19 cellular contexts compared by ENCODE assay signal in the genomic region with DNA sequence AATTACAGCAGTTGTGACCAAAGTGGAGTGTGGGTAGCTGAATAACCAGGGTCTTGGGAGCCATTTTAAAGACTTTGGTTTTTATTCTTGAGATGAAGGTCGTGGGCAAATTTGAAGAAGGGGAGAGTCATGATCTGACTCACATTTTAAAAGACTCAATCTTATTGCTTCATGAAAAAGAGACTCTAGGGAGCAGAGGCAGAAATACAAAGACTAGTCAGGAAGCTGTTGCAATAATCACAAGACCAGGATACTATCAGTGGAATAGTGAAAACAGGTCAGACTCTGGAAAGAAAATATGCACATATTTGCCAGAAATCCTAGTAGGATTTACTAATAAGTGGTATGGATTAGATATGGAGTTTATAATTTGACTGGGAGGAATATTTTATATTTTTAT.
"Had no signal": no experiment of that assay in that cellular context is flagged by ENCODE, and none has a peak within 500 bp of the region (broad histone marks: within the 10 kb centered on the region; RNA-seq: fewer than 3 reads in every experiment).

No MANE protein-coding gene starts in this region.

- H3K36me3 ChIP-seq: colonic mucosa, lower lobe of right lung had no signal

- H3K4me3 ChIP-seq: colonic mucosa, lower lobe of right lung, skin epidermis had no signal

- H3K27ac ChIP-seq: colonic mucosa, lower lobe of right lung, skin epidermis, VCaP had no signal

- FAIRE-seq: islet of Langerhans had no signal

- H3K4me1 ChIP-seq: colonic mucosa, lower lobe of right lung had no signal

- DNase-seq: activated CD4-positive, alpha-beta T cell treated with anti-CD3 and anti-CD28 coated beads, Interleukin-2, amount 50 U/mL, for 4 hours; activated CD4-positive, CD25-positive, alpha-beta regulatory T cell treated with anti-CD3 and anti-CD28 coated beads, Interleukin-2, amount 50 U/mL, for 72 hours; activated effector memory CD4-positive, alpha-beta T cell treated with anti-CD3 and anti-CD28 coated beads, Interleukin-2, amount 50 U/mL, for 16 hours; activated naive CD4-positive, alpha-beta T cell treated with anti-CD3 and anti-CD28 coated beads, Interleukin-2, amount 50 U/mL, for 16 hours; activated T-cell treated with anti-CD3 and anti-CD28 coated beads, Interleukin-2, amount 50 U/mL, for 72 hours; caudate nucleus; colonic mucosa; endodermal cell; hippocampal formation; lower lobe of right lung; midbrain; nephron progenitor cell; nucleus accumbens; posterior cingulate gyrus; stimulated activated naive CD8-positive, alpha-beta T cell treated with anti-CD3 and anti-CD28 coated beads, Interleukin-15, amount 100 ng/mL, for 72 hours; trophoblast cell had no signal

- H3K9me3 ChIP-seq: colonic mucosa, lower lobe of right lung had no signal
